ENCODE assay signal across 9 cellular contexts in genomic region chr6:47047479-47048411, GRCh38. TPM values are rescaled to one million over a fixed set of nuclear protein-coding genes. Genes with fewer than 3 reads are reported as not detected.
DNase-seq lines count a peak whose midpoint lies in the region; ATAC-seq, FAIRE-seq and TF ChIP-seq lines count a peak whose summit lies in the region.
"Had no signal": no experiment of that assay in that cellular context is flagged by ENCODE, and none has a peak within 500 bp of the region (broad histone marks: within the 10 kb centered on the region; RNA-seq: fewer than 3 reads in every experiment).

No MANE protein-coding gene starts in this region.

- H3K27me3 Mint-ChIP-seq in activated CD8-positive, alpha-beta T cell treated with anti-CD3 and anti-CD28 coated beads, Interleukin-2, amount 10 ng/mL, durations not matched to agents 7 days and 5 days (ENCODE audit: low read depth) = peaks cover 5% of the 10 kb centered on the region
- H3K27me3 Mint-ChIP-seq in progenitor cell of endocrine pancreas = no peaks in the 10 kb centered on the region

- no peaks in the 10 kb centered on the region for H3K4me1 Mint-ChIP-seq in activated CD8-positive, alpha-beta T cell treated with anti-CD3 and anti-CD28 coated beads, Interleukin-2, amount 10 ng/mL, durations not matched to agents 7 days and 5 days (ENCODE audit: low read depth)
- peaks cover 12% of the 10 kb centered on the region for H3K4me1 Mint-ChIP-seq in progenitor cell of endocrine pancreas (ENCODE audit: low read depth)

- no peak overlapping the region for H3K27ac Mint-ChIP-seq in activated CD8-positive, alpha-beta T cell treated with anti-CD3 and anti-CD28 coated beads, Interleukin-2, amount 10 ng/mL, durations not matched to agents 7 days and 5 days
- H3K27ac Mint-ChIP-seq in progenitor cell of endocrine pancreas = peak overlapping the region; percentile 43

- H3K36me3 Mint-ChIP-seq in activated CD8-positive, alpha-beta T cell treated with anti-CD3 and anti-CD28 coated beads, Interleukin-2, amount 10 ng/mL, durations not matched to agents 7 days and 5 days (ENCODE audit: low read depth) = no peaks in the 10 kb centered on the region
- H3K36me3 Mint-ChIP-seq in progenitor cell of endocrine pancreas (ENCODE audit: insufficient read depth) = no peaks in the 10 kb centered on the region

- TF ChIP-seq CTCF in D721Med (IDR thresholded peaks at IDR 0.05; ENCODE audit: insufficient read depth, missing control alignments) (peak; percentile 97), progenitor cell of endocrine pancreas (IDR thresholded peaks at IDR 0.05; ENCODE audit: unreplicated experiment) (peak; percentile 82)

- ATAC-seq in GM19035 (IDR thresholded peaks at IDR 0.05; ENCODE audit: unreplicated experiment) (peak; percentile 74), HG03439 (IDR thresholded peaks at IDR 0.05; ENCODE audit: unreplicated experiment) (peak; percentile 86), Right ventricle myocardium superior (ENCODE audit: poor library complexity) (peak; percentile 94)
- ATAC-seq in activated CD8-positive, alpha-beta T cell treated with anti-CD3 and anti-CD28 coated beads, Interleukin-2, amount 10 ng/mL, durations not matched to agents 7 days and 5 days = peak; percentile 65

- FAIRE-seq in D721Med (lab: Jason Lieb, UNC) = peak; percentile 75

- H3K4me3 Mint-ChIP-seq in activated CD8-positive, alpha-beta T cell treated with anti-CD3 and anti-CD28 coated beads, Interleukin-2, amount 10 ng/mL, durations not matched to agents 7 days and 5 days = no peak overlapping the region
- no peak overlapping the region for H3K4me3 Mint-ChIP-seq in progenitor cell of endocrine pancreas (ENCODE audit: low read depth)

- intact Hi-C loops in Right ventricle myocardium superior (cut with DNase I) = loop anchor here (2.0 kb wide), 1 partner anchor 199 kb away; no protein-coding TSS in a partner anchor

- POLR2A ChIA-PET in activated CD8-positive, alpha-beta T cell treated with anti-CD3 and anti-CD28 coated beads, Interleukin-2, amount 10 ng/mL, durations not matched to agents 7 days and 5 days (lab: Charles Lee) = no interaction called here

- H3K9me3 Mint-ChIP-seq in activated CD8-positive, alpha-beta T cell treated with anti-CD3 and anti-CD28 coated beads, Interleukin-2, amount 10 ng/mL, durations not matched to agents 7 days and 5 days (ENCODE audit: insufficient read depth) = no peaks in the 10 kb centered on the region
- no peaks in the 10 kb centered on the region for H3K9me3 Mint-ChIP-seq in progenitor cell of endocrine pancreas (ENCODE audit: low read depth)

- DNase-seq in D721Med (ENCODE audit: insufficient read length, low spot score) (no peak), NCI-H510A (lab: John Stamatoyannopoulos, UW) (peak; percentile 52), Right ventricle myocardium superior (no peak), progenitor cell of endocrine pancreas (ENCODE audit: low spot score, unreplicated experiment) (peak; percentile 28)
- DNase-seq in activated CD8-positive, alpha-beta T cell treated with anti-CD3 and anti-CD28 coated beads, Interleukin-2, amount 10 ng/mL, durations not matched to agents 7 days and 5 days = peak; percentile 41
- no peak for DNase-seq in effector CD8-positive, alpha-beta T cell (lab: John Stamatoyannopoulos, UW)

- CTCF ChIA-PET in activated CD8-positive, alpha-beta T cell treated with anti-CD3 and anti-CD28 coated beads, Interleukin-2, amount 10 ng/mL, durations not matched to agents 7 days and 5 days (lab: Charles Lee) = interaction anchor here (0.6 to 2.5 kb wide), 6 partner anchors 11 to 199 kb away, joined by 3 to 14 read pairs (median 4); no protein-coding TSS in a partner anchor

RNA-seq across cellular contexts. Expression of gene ADGRF1, which starts 5.6 kb away (rescaled TPM):
- total RNA-seq in activated CD8-positive, alpha-beta T cell treated with anti-CD3 and anti-CD28 coated beads, Interleukin-2, amount 10 ng/mL, durations not matched to agents 7 days and 5 days = not detected
- not detected for total RNA-seq in Right ventricle myocardium superior
- 0.12 and 0.93 TPM in 2 replicates for total RNA-seq in progenitor cell of endocrine pancreas
- total RNA-seq: activated CD8-positive, alpha-beta memory T cell treated with anti-CD3 and anti-CD28 coated beads for 36 hours had no signal

Comparison
In these comparisons a context has a peak if more than half of its experiments do, and no peak if none do; other contexts are left out.
1. DNase-seq: peak in NCI-H510A (single experiment), activated CD8-positive, alpha-beta T cell treated with anti-CD3 and anti-CD28 coated beads, Interleukin-2, amount 10 ng/mL, durations not matched to agents 7 days and 5 days (single experiment) and progenitor cell of endocrine pancreas (single experiment); none in D721Med (single experiment), Right ventricle myocardium superior (single experiment) and effector CD8-positive, alpha-beta T cell (single experiment).
2. Peak in every context shown above with its lines, with median percentiles within 50 percentile points of each other: ATAC-seq.